ENCODE assay signal across 8 cellular contexts in the genomic region with DNA sequence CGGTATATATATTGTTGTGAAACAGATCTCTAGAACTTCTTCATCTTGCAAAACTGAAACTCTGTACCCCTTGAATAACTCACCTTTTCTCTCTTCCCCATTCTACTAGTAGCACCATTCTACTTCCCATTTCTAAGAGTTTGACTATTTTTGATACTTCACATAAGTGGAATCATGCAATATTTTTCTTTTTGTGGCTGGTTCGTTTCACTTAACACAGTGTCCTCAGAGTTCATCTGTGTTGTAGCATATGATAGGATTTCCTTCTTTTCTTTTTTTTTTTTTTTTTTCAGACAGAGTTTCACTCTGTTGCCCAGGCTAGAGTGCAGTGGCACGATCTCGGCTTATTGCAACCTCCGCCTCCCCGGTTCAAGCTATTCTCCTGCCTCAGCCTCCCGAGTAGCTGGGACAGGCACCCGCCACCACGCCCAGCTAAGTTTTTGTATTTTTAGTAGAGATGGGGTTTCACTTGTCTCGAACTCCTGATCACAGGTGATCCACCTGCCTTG. TPM values are rescaled to one million over a fixed set of nuclear protein-coding genes. Genes with fewer than 3 reads are reported as not detected.
DNase-seq lines count a peak whose midpoint lies in the region; ATAC-seq, FAIRE-seq and TF ChIP-seq lines count a peak whose summit lies in the region.
"Not testable (repeated sequence)": the region's sequence is repeated elsewhere in the genome, so short reads cannot be mapped to it uniquely, and the experiment has no call there.

No MANE protein-coding gene starts in this region.

- RAD21 ChIA-PET in GM12878 (lab: Charles Lee; ENCODE audit: unreplicated experiment) = interaction anchor here (0.7 to 3.0 kb wide), 3 partner anchors 10 to 238 kb away, joined by 3 to 16 read pairs (median 4); no protein-coding TSS in a partner anchor

- in situ Hi-C loops in GM12878 (cut with MboI) = not testable (repeated sequence)

- H3K9me3 ChIP-seq in GM12878 (replicated peaks; ENCODE audit: control insufficient read depth, insufficient read depth, low read length); upper lobe of right lung: not testable (repeated sequence)

- H3K79me2 ChIP-seq in GM12878 (ENCODE audit: control insufficient read depth, insufficient read depth, low read length) = not testable (repeated sequence)

- H2AFZ ChIP-seq in GM12878 (ENCODE audit: control insufficient read depth, low read depth, low read length) = peak overlapping the region; percentile 6; the same call in 1 of the 2 replicates

- 56% methylated on average over 8 of the region's 10 CpGs for WGBS in GM12878 (ENCODE audit: insufficient coverage, insufficient replicate concordance, low lambda C conversion rate, missing lambda C conversion rate)

- not testable (repeated sequence) for BruUV-seq in GM12878 (replicated peaks; lab: Mats Ljungman, UMichigan)

- SMC1A ChIA-PET in GM12878 (lab: Charles Lee; ENCODE audit: uncharacterized antibody, unreplicated experiment) = interaction anchor here (0.6 to 2.9 kb wide), 6 partner anchors 9 to 437 kb away, joined by 3 to 16 read pairs (median 3); no protein-coding TSS in a partner anchor

- TF ChIP-seq EP300 in GM12878 (IDR thresholded peaks at IDR 0.05; ENCODE audit: borderline replicate concordance in 1 of 2, control insufficient read depth in 1 of 2, low read depth in 2 of 2, low read length in 2 of 2) = not testable (repeated sequence)

- H3K27ac ChIP-seq in GM12878 (ENCODE audit: control insufficient read depth, insufficient read depth) = peak overlapping the region; percentile 55
- H3K27ac ChIP-seq in upper lobe of right lung = not testable (repeated sequence)

- CTCF ChIA-PET in GM12878 (lab: Yijun Ruan, JAX) = interaction anchor here (0.6 to 3.1 kb wide), 4 partner anchors 8 to 1640 kb away, joined by 4 to 14 read pairs (median 8); no protein-coding TSS in a partner anchor

- H3K9ac ChIP-seq in GM12878 (ENCODE audit: control insufficient read depth, insufficient read depth, low read length) = not testable (repeated sequence)

- 0 out of 2 replicates have a peak overlapping the region, but pooled peaks have one; percentile 54 for H3K4me2 ChIP-seq in GM12878 (ENCODE audit: control insufficient read depth, insufficient read depth)

- not testable (repeated sequence) for TF ChIP-seq RAD21 in GM12878 (IDR thresholded peaks at IDR 0.05; ENCODE audit: insufficient read depth, low read depth, low read length)

- DNase-seq in NOMO-1 treated with DMSO at 0.1 percent for 48 hours (lab: John Stamatoyannopoulos, UW; ENCODE audit: unreplicated experiment) = peak; percentile 99
- peak; percentile 66 for DNase-seq in GM12878 (ENCODE audit: low read depth, low spot score)
- DNase-seq in upper lobe of right lung = not testable (repeated sequence)

- FAIRE-seq in GM12878 (lab: Jason Lieb, UNC) = peak; percentile 38

- H3K4me3 ChIP-seq in GM12878 = peak overlapping the region; percentile 55
- not testable (repeated sequence) for H3K4me3 ChIP-seq in upper lobe of right lung

- H3K27me3 ChIP-seq in GM12878 (replicated peaks in 1 of 2; ENCODE audit: control insufficient read depth in 2 of 2, insufficient read depth in 2 of 2, low read length in 1 of 2); upper lobe of right lung: not testable (repeated sequence)

- not testable (repeated sequence) for TF ChIP-seq CTCF in GM12878 (IDR thresholded peaks at IDR 0.05 in 2 of 3, conservative IDR thresholded peaks at IDR 0.05 in 1 of 3; ENCODE audit: control insufficient read depth in 2 of 3, extremely low read depth in 1 of 3, insufficient read depth in 1 of 3, low read depth in 3 of 3, low read length in 3 of 3); upper lobe of right lung (IDR thresholded peaks at IDR 0.05)

- H3K36me3 ChIP-seq in GM12878 (ENCODE audit: control insufficient read depth in 2 of 2, insufficient read depth in 2 of 2, low read length in 1 of 2); upper lobe of right lung: not testable (repeated sequence)

- POLR2A ChIA-PET in GM12878 (lab: Charles Lee) = interaction anchor here (0.6 to 0.7 kb wide), 2 partner anchors 32 to 259 kb away, joined by 4 to 6 read pairs; no protein-coding TSS in a partner anchor

- intact Hi-C loops in GM12878 (cut with micrococcal nuclease; ENCODE audit: unreplicated experiment); upper lobe of right lung (cut with DNase I): not testable (repeated sequence)

- H4K20me1 ChIP-seq in GM12878 (ENCODE audit: control insufficient read depth, insufficient read depth) = not testable (repeated sequence)

- H3K4me1 ChIP-seq in GM12878 (ENCODE audit: control insufficient read depth, insufficient read depth, low read length) = peaks cover 14% of the 10 kb centered on the region
- H3K4me1 ChIP-seq in upper lobe of right lung = not testable (repeated sequence)

- ATAC-seq in GM18511 (IDR thresholded peaks at IDR 0.05; ENCODE audit: unreplicated experiment) (peak; percentile 95), GM19395 (IDR thresholded peaks at IDR 0.05; ENCODE audit: unreplicated experiment) (peak; percentile 93), GM21737 (IDR thresholded peaks at IDR 0.05; ENCODE audit: unreplicated experiment) (peak; percentile 69), HG02970 (IDR thresholded peaks at IDR 0.05; ENCODE audit: low FRiP score, unreplicated experiment) (peak; percentile 46), HG03460 (IDR thresholded peaks at IDR 0.05; ENCODE audit: unreplicated experiment) (peak; percentile 89), GM12878 (peak; percentile 94), upper lobe of right lung (peak; percentile 25)

- not testable (repeated sequence) for TF ChIP-seq POLR2A in GM12878 (IDR thresholded peaks at IDR 0.05; ENCODE audit: low read depth, low read length)

TF ChIP-seq in GM12878, 131 proteins besides CTCF, POLR2A, EP300 and RAD21 (continues in another document):
- TF ChIP-seq SPI1 (IDR thresholded peaks at IDR 0.05; ENCODE audit: borderline replicate concordance, insufficient read depth, low read depth, low read length) = peak; percentile 86
- TF ChIP-seq, protein P1, sequence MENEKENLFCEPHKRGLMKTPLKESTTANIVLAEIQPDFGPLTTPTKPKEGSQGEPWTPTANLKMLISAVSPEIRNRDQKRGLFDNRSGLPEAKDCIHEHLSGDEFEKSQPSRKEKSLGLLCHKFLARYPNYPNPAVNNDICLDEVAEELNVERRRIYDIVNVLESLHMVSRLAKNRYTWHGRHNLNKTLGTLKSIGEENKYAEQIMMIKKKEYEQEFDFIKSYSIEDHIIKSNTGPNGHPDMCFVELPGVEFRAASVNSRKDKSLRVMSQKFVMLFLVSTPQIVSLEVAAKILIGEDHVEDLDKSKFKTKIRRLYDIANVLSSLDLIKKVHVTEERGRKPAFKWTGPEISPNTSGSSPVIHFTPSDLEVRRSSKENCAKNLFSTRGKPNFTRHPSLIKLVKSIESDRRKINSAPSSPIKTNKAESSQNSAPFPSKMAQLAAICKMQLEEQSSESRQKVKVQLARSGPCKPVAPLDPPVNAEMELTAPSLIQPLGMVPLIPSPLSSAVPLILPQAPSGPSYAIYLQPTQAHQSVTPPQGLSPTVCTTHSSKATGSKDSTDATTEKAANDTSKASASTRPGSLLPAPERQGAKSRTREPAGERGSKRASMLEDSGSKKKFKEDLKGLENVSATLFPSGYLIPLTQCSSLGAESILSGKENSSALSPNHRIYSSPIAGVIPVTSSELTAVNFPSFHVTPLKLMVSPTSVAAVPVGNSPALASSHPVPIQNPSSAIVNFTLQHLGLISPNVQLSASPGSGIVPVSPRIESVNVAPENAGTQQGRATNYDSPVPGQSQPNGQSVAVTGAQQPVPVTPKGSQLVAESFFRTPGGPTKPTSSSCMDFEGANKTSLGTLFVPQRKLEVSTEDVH (IDR thresholded peaks at IDR 0.05; ENCODE audit: low read depth, partially characterized antibody) = peak; percentile 20
- TF ChIP-seq RUNX3 (IDR thresholded peaks at IDR 0.05; ENCODE audit: low read length) = peak; percentile 72
- peak; percentile 49; the same call in 1 of the 2 replicates for TF ChIP-seq MEF2A (IDR thresholded peaks at IDR 0.05; ENCODE audit: insufficient read depth, low read depth, low read length)
- TF ChIP-seq NFIC (IDR thresholded peaks at IDR 0.05; ENCODE audit: low read depth, low read length) = peak; percentile 74
- TF ChIP-seq MTA2 (IDR thresholded peaks at IDR 0.05; ENCODE audit: low read depth) = peak; percentile 38; the same call in 1 of the 2 replicates
- 0 out of 2 replicates have a peak, but pooled peaks have one; percentile 51 for TF ChIP-seq HDGF (IDR thresholded peaks at IDR 0.05)
- TF ChIP-seq ETV6 (conservative IDR thresholded peaks at IDR 0.05 in 1 of 2, IDR thresholded peaks at IDR 0.05 in 1 of 2; ENCODE audit: borderline replicate concordance in 1 of 2, low read depth in 1 of 2) = peak in 1 of 2 experiments; percentile 53; a peak in 1 of 4 replicates
- TF ChIP-seq YY1 (IDR thresholded peaks at IDR 0.05; ENCODE audit: low read depth, low read length) = 0 out of 2 replicates have a peak, but pooled peaks have one; percentile 13
- peak; percentile 43; the same call in 1 of the 2 replicates for TF ChIP-seq ZNF24 (IDR thresholded peaks at IDR 0.05)
- TF ChIP-seq ZNF384 (IDR thresholded peaks at IDR 0.05; ENCODE audit: borderline replicate concordance, low read depth, low read length) = 0 out of 2 replicates have a peak, but pooled peaks have one; percentile 6

RNA-seq across cellular contexts. Expression of a gene that starts 46.1 kb away (rescaled TPM):
- 2.8 and 5.0 TPM in 2 replicates for total RNA-seq in GM12878 (2013; cell fraction: nucleolus; rRNA removed)
- total RNA-seq in GM12878 (2014; rRNA removed) = 4.9 and 5.1 TPM in 2 replicates
- total RNA-seq in GM12878 (2014; rRNA removed; fragmentation: Illumina TruSeq; extraction: Trizol) = 4.9 and 5.4 TPM in 2 replicates
- 6.8 and 7.7 TPM in 2 replicates for total RNA-seq in GM12878 (2021)
- 2.0 TPM for polyA plus RNA-seq in GM12878 (2011; ENCODE audit: low read depth)
- polyA plus RNA-seq in GM12878 (2011; rRNA removed) = 0.96 and 1.5 TPM in 2 replicates
- polyA plus RNA-seq in GM12878 (2011; cell fraction: cytosol; rRNA removed) = 0.51 and 0.52 TPM in 2 replicates
- 0.19 and 0.57 TPM in 2 replicates for polyA plus RNA-seq in GM12878 (2011; cell fraction: nucleus; rRNA removed)
- polyA plus RNA-seq in GM12878 (2012) = 2.5 and 3.2 TPM in 2 replicates
- polyA plus RNA-seq in GM12878 (2014; fragmentation: Illumina TruSeq; extraction: Trizol) = 5.5 and 6.3 TPM in 2 replicates
- polyA plus RNA-seq in GM12878 (2014; fragmentation: Nextera tagmentation; extraction: Ambion mirVana) = 1 to 10 TPM; 3.6 to 5.1 TPM
- 3.6 and 4.2 TPM in 2 replicates for polyA plus RNA-seq in GM12878 (2014; rRNA removed)
- polyA plus RNA-seq in GM12878 (2016; fragmentation: Nextera tagmentation; extraction: Ambion mirVana) = 1 to 10 TPM; 6.6 to 8.4 TPM
- 0.80 and 1.6 TPM in 2 replicates for polyA minus RNA-seq in GM12878 (2011; rRNA and poly(A)+ RNA removed)
- 1.4 TPM in 1 of 2 replicates, not detected in the other for polyA minus RNA-seq in GM12878 (2011; cell fraction: cytosol; rRNA and poly(A)+ RNA removed)
- 0.19 TPM in 1 of 2 replicates, not detected in the other for polyA minus RNA-seq in GM12878 (2011; cell fraction: nucleus; rRNA and poly(A)+ RNA removed)
- total RNA-seq in upper lobe of right lung = 12.0 TPM

Comparison
In these comparisons a context has a peak if more than half of its experiments do, and no peak if none do; other contexts are left out.
1. ATAC-seq: peak in every context shown above with its lines; median percentile 95 in GM18511; 94 in GM12878; 93 in GM19395; 89 in HG03460; 69 in GM21737; 46 in HG02970; 25 in upper lobe of right lung.